In genomic region chr16:88360401-88360800, GRCh38 we compare ENCODE assay signal across 7 cellular contexts. TPM values are rescaled to one million over a fixed set of nuclear protein-coding genes. Genes with fewer than 3 reads are reported as not detected.
DNase-seq lines count a peak whose midpoint lies in the region; ATAC-seq, FAIRE-seq and TF ChIP-seq lines count a peak whose summit lies in the region.
"Not testable (repeated sequence)": the region's sequence is repeated elsewhere in the genome, so short reads cannot be mapped to it uniquely, and the experiment has no call there.

No MANE protein-coding gene starts in this region.

- H3K27ac ChIP-seq in RWPE2 (ENCODE audit: poor library complexity, severe bottlenecking); kidney (ENCODE audit: low read depth in 2 of 2, low read length in 2 of 2); upper lobe of right lung: not testable (repeated sequence)

- not testable (repeated sequence) for H3K9me3 ChIP-seq in RWPE2 (ENCODE audit: severe bottlenecking); kidney (ENCODE audit: control insufficient read depth in 1 of 2, low read length in 2 of 2); upper lobe of right lung

- FAIRE-seq in kidney (lab: Jason Lieb, UNC), result not testable (repeated sequence)

- not testable (repeated sequence) for H3K36me3 ChIP-seq in RWPE2 (ENCODE audit: low read depth); kidney (ENCODE audit: control insufficient read depth in 1 of 2, insufficient read depth in 2 of 2, low read length in 2 of 2); upper lobe of right lung

- intact Hi-C loops in Right ventricle myocardium inferior (cut with DNase I); left cardiac atrium (cut with DNase I); left ventricle myocardium superior (cut with micrococcal nuclease); kidney (cut with DNase I); upper lobe of right lung (cut with DNase I): not testable (repeated sequence)
- intact Hi-C loops in posterior vena cava (cut with DNase I), result loop anchor here in 1 of 2 donors (1.0 kb wide), 1 partner anchor 28 kb away; no protein-coding TSS in a partner anchor

- not testable (repeated sequence) for H3K4me3 ChIP-seq in RWPE2 (ENCODE audit: severe bottlenecking); kidney (ENCODE audit: low read length in 2 of 2); upper lobe of right lung

- DNase-seq in RWPE2 (ENCODE audit: low spot score), result peak; percentile 26
- DNase-seq in Right ventricle myocardium inferior (ENCODE audit: missing footprints), result peak; percentile 11
- DNase-seq in left cardiac atrium, result peak; percentile 9
- DNase-seq in left ventricle myocardium superior, result peak; percentile 3
- DNase-seq in kidney, result peak; percentile 35
- peak; percentile 47 for DNase-seq in posterior vena cava (ENCODE audit: low spot score)
- peak; percentile 30 for DNase-seq in upper lobe of right lung

- not testable (repeated sequence) for H3K9ac ChIP-seq in kidney (ENCODE audit: low read length in 2 of 2)

- H3K4me1 ChIP-seq in RWPE2 (ENCODE audit: insufficient read depth, poor library complexity, severe bottlenecking); kidney (ENCODE audit: control insufficient read depth in 1 of 2, insufficient read depth in 1 of 2, low read depth in 1 of 2, low read length in 2 of 2); upper lobe of right lung: not testable (repeated sequence)

- peaks cover 12% of the 10 kb centered on the region for H3K27me3 ChIP-seq in RWPE2 (ENCODE audit: insufficient read depth, poor library complexity, severe bottlenecking)
- not testable (repeated sequence) for H3K27me3 ChIP-seq in upper lobe of right lung

- TF ChIP-seq CTCF in RWPE2 (IDR thresholded peaks at IDR 0.05; ENCODE audit: poor library complexity, severe bottlenecking); kidney (IDR thresholded peaks at IDR 0.05; ENCODE audit: borderline replicate concordance, extremely low read depth, insufficient read depth); upper lobe of right lung (IDR thresholded peaks at IDR 0.05): not testable (repeated sequence)

- ATAC-seq in RWPE2 (ENCODE audit: low read depth); Right ventricle myocardium inferior; left cardiac atrium; left ventricle myocardium superior; upper lobe of right lung: not testable (repeated sequence)

RNA-seq across cellular contexts. Expression of gene ZNF469, which starts 22.4 kb away (rescaled TPM):
- total RNA-seq in Right ventricle myocardium inferior, result 0.92 TPM
- total RNA-seq in left cardiac atrium, result 1 to 10 TPM in 1 of 2 donors, under 1 TPM in 1; 0.65 to 1.7 TPM
- total RNA-seq in left ventricle myocardium superior, result 1.0 TPM
- 1.6 TPM for total RNA-seq in kidney
- polyA plus RNA-seq in kidney (ENCODE audit: insufficient read depth, low read depth, low replicate concordance), result 0.09 TPM
- 1 to 10 TPM; 2.9 to 6.2 TPM for total RNA-seq in posterior vena cava
- 2.1 TPM for total RNA-seq in upper lobe of right lung
